In the genomic region with DNA sequence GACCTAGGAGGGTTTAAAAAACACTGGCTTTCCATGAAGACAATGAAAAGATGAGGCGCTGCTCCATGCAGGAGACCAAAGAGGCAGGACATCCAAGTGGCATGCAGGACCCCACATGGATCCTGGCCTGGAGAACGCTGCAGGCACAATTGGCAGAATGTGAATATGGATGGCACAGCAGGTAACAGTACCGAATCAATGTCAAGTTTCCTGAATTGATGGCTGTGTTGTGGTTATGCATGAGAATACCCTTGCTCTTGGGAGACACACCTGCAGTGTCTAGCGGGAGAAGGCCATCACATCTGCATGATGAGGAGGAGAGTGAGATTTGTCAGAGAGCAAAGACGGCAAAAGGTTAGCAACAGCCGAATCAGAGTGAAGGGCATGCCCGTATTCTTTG, we compare ENCODE assay signal across 1 cellular context.
TF ChIP-seq lines count a peak whose summit lies in the region.

No MANE protein-coding gene starts in this region.

TF ChIP-seq in H1, 55 proteins besides CTCF, POLR2A, EP300 and RAD21:
- TF ChIP-seq HDAC6 (IDR thresholded peaks at IDR 0.05; ENCODE audit: low read depth, low read length) (no peak), POU5F1 (IDR thresholded peaks at IDR 0.05; ENCODE audit: low read depth, low read length) (peak; percentile 86; the same call in 1 of the 2 replicates), SIX5 (IDR thresholded peaks at IDR 0.05; ENCODE audit: low read depth, low read length) (no peak), SAP30 (IDR thresholded peaks at IDR 0.05; ENCODE audit: insufficient read depth, insufficient replicate concordance, low read length) (no peak), FOSL1 (IDR thresholded peaks at IDR 0.05; ENCODE audit: insufficient read depth, low read depth, low read length) (no peak), NANOG (IDR thresholded peaks at IDR 0.05; ENCODE audit: insufficient read depth, low read depth, low read length, poor library complexity, severe bottlenecking) (peak; percentile 60), PHF8 (conservative IDR thresholded peaks at IDR 0.05; ENCODE audit: low read depth, low read length) (no peak), TCF12 (IDR thresholded peaks at IDR 0.05; ENCODE audit: low read depth, low read length) (peak; percentile 97), CEBPB (IDR thresholded peaks at IDR 0.05; ENCODE audit: low read depth, low read length) (no peak), RFX5 (IDR thresholded peaks at IDR 0.05; ENCODE audit: borderline replicate concordance, low read depth, low read length) (no peak), TEAD4 (IDR thresholded peaks at IDR 0.05; ENCODE audit: low read depth, low read length) (0 out of 2 replicates have a peak, but pooled peaks have one; percentile 46), CTBP2 (IDR thresholded peaks at IDR 0.05; ENCODE audit: borderline replicate concordance, insufficient read depth, insufficient read length, low read length) (peak; percentile 93)
- TF ChIP-seq, protein P1, sequence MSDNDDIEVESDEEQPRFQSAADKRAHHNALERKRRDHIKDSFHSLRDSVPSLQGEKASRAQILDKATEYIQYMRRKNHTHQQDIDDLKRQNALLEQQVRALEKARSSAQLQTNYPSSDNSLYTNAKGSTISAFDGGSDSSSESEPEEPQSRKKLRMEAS (IDR thresholded peaks at IDR 0.05), result no peak
- TF ChIP-seq, protein P2, sequence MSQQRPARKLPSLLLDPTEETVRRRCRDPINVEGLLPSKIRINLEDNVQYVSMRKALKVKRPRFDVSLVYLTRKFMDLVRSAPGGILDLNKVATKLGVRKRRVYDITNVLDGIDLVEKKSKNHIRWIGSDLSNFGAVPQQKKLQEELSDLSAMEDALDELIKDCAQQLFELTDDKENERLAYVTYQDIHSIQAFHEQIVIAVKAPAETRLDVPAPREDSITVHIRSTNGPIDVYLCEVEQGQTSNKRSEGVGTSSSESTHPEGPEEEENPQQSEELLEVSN (IDR thresholded peaks at IDR 0.05), result no peak
